In the genomic region with DNA sequence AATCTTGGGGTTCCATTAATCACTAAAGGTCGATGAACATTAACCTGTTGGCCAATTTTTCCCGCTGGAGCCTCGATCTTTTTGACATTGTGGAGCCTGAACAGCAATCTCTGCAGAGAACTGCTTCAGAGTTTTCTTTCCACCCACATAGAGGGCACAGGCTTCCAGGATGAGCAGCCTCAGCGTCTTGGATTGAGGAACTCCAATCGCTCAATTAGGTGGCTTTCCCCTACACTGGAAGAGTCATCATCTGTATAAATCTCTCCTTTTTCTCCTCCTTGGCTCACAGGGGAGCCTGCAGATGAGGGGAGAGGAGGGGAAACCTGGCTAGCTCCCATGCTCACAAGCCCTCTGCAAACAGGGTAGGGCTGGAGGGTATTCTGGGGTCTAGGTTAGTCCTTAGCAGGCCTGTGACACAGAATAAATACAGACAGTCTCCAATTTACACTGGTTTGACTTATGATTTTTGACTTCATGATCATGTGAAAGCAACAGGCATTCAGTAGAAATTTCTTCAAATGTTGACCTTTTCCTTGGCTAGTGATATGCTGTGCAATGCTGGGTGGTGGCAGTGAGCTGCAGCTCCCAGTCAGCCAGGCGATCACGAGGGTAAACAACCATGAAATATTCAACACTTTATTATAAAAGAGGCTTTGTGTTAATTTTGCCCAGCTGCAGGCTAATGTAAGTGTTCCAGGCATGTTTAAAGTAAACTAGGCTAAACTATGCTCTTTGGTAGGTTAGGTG, we compare ENCODE assay signal across 13 cellular contexts.
DNase-seq lines count a peak whose midpoint lies in the region; ATAC-seq lines count a peak whose summit lies in the region.
"Had no signal": no experiment of that assay in that cellular context is flagged by ENCODE, and none has a peak within 500 bp of the region (broad histone marks: within the 10 kb centered on the region; RNA-seq: fewer than 3 reads in every experiment).

No MANE protein-coding gene starts in this region.

- ATAC-seq in HG02840 (IDR thresholded peaks at IDR 0.05; ENCODE audit: low FRiP score, unreplicated experiment) = no peak
- ATAC-seq in HG03135 (IDR thresholded peaks at IDR 0.05; ENCODE audit: unreplicated experiment) = no peak

- DNase-seq in NCI-H526 (lab: John Stamatoyannopoulos, UW) (peak; percentile 6 to 35), NCI-H526 treated with DMSO at 0.1 percent for 48 hours (lab: John Stamatoyannopoulos, UW) (no peak), hippocampal formation (lab: John Stamatoyannopoulos, UW) (peak; percentile 54 to 87), pons (ENCODE audit: low spot score) (peak; percentile 94), NCI-H2081 treated with DMSO at 0.1 percent for 48 hours (lab: John Stamatoyannopoulos, UW) (no peak), NCI-H2029 (lab: John Stamatoyannopoulos, UW) (no peak)
- DNase-seq: KBM-7, NCI-H1048, NCI-H446, NCI-H82, SHP77 treated with DMSO at 0.1 percent for 48 hours had no signal

Comparison
In these comparisons a context has a peak if more than half of its experiments do, and no peak if none do; other contexts are left out.
1. DNase-seq: peak in NCI-H526 (2 of 2), hippocampal formation (2 of 2) and pons (single experiment); none in NCI-H526 treated with DMSO at 0.1 percent for 48 hours (single experiment), NCI-H2081 treated with DMSO at 0.1 percent for 48 hours (single experiment) and NCI-H2029 (single experiment).